1 cellular context compared by ENCODE assay signal in the genomic region with DNA sequence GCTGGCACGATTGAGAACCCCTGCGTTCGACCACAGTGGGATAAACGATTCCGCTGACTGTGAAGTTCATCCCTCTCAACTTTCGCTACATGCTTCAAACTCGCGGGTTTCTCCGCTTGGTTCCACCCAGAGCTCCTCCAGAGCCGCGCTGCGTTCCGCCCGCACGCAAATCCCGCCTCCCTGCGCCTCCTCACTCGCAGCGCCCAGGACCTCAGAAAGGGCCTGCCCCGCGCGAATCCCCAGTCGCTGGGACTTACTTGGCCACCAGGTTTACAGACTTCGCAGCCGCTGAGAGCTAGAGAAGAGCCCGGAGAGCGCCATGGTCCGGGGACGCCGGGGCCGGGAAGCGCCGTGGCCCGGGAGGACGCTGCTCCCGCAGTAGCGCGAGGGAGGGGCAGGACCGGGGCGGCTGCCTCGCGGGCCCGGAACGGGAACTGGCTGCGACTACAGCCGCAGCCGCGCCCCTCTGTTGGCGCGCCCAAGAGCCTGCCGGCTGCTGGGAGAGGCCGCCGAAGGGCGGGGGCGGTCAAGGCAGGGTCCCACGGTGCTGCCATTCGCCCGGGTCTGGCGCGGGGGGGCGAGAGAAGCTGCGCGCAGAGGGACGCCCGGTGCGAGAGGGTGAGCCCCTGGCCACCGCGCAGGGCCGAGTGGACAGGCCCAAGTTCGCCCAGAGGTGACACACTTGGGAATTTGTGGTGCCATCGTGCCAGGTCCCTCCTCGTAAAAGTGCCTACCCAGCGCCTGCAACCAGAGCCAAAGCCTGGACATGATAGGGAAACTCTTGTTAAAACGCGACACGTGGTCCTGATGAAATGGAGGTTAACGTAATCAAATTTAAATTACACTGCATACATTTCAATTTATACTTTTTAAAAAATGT.
TF ChIP-seq lines count a peak whose summit lies in the region.

A gene with protein sequence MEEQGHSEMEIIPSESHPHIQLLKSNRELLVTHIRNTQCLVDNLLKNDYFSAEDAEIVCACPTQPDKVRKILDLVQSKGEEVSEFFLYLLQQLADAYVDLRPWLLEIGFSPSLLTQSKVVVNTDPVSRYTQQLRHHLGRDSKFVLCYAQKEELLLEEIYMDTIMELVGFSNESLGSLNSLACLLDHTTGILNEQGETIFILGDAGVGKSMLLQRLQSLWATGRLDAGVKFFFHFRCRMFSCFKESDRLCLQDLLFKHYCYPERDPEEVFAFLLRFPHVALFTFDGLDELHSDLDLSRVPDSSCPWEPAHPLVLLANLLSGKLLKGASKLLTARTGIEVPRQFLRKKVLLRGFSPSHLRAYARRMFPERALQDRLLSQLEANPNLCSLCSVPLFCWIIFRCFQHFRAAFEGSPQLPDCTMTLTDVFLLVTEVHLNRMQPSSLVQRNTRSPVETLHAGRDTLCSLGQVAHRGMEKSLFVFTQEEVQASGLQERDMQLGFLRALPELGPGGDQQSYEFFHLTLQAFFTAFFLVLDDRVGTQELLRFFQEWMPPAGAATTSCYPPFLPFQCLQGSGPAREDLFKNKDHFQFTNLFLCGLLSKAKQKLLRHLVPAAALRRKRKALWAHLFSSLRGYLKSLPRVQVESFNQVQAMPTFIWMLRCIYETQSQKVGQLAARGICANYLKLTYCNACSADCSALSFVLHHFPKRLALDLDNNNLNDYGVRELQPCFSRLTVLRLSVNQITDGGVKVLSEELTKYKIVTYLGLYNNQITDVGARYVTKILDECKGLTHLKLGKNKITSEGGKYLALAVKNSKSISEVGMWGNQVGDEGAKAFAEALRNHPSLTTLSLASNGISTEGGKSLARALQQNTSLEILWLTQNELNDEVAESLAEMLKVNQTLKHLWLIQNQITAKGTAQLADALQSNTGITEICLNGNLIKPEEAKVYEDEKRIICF (minus strand): TSS at position 436 of the 880 bp plus-strand sequence. CDS start 21,863 bp downstream, outside the sequence.

TF ChIP-seq in GM12878, 131 proteins besides CTCF, POLR2A, EP300 and RAD21 (continued from another document and continues in another):
- TF ChIP-seq REST (IDR thresholded peaks at IDR 0.05; ENCODE audit: low read depth, low read length) (no peak), SIN3A (IDR thresholded peaks at IDR 0.05; ENCODE audit: low read depth, low read length) (peak; percentile 71; the same call in 1 of the 2 replicates), MXI1 (IDR thresholded peaks at IDR 0.05; ENCODE audit: low read depth, low read length) (peak; percentile 66), EGR1 (IDR thresholded peaks at IDR 0.05; ENCODE audit: borderline replicate concordance in 1 of 2, low read depth in 2 of 2, low read length in 2 of 2) (peak in 1 of 2 experiments; percentile 91; a peak in 2 of 3 replicates), RFX5 (IDR thresholded peaks at IDR 0.05; ENCODE audit: low read depth, low read length) (no peak), GATAD2B (conservative IDR thresholded peaks at IDR 0.05; ENCODE audit: low read depth) (peak; percentile 88), NR2F1 (conservative IDR thresholded peaks at IDR 0.05) (peak; percentile 53), BCL11A (IDR thresholded peaks at IDR 0.05; ENCODE audit: low read depth, low read length) (no peak), RUNX3 (IDR thresholded peaks at IDR 0.05; ENCODE audit: low read length) (no peak), ZNF274 (IDR thresholded peaks at IDR 0.05; ENCODE audit: insufficient read depth, insufficient read length) (no peak), CEBPB (IDR thresholded peaks at IDR 0.05; ENCODE audit: borderline replicate concordance in 1 of 2, low read depth in 2 of 2, low read length in 2 of 2) (no peak), RB1 (IDR thresholded peaks at IDR 0.05; ENCODE audit: borderline replicate concordance) (peak; percentile 81; the same call in 1 of the 2 replicates), CBX3 (IDR thresholded peaks at IDR 0.05; ENCODE audit: borderline replicate concordance, low read depth) (no peak), NFYA (IDR thresholded peaks at IDR 0.05; ENCODE audit: borderline replicate concordance, low read depth, low read length) (no peak), TCF3 (IDR thresholded peaks at IDR 0.05; ENCODE audit: borderline replicate concordance, insufficient read depth, low read depth, low read length) (0 out of 2 replicates have a peak, but pooled peaks have one; percentile 31), SREBF2 (IDR thresholded peaks at IDR 0.05; ENCODE audit: low read length) (no peak), E2F8 (IDR thresholded peaks at IDR 0.05; ENCODE audit: low read depth, partially characterized antibody) (no peak), IRF4 (IDR thresholded peaks at IDR 0.05; ENCODE audit: low read depth, low read length) (no peak), STAT3 (IDR thresholded peaks at IDR 0.05; ENCODE audit: low read depth, low read length) (no peak), POLR2AphosphoS5 (IDR thresholded peaks at IDR 0.05; ENCODE audit: low read length) (peak; percentile 68; the same call in 1 of the 2 replicates), NFXL1 (IDR thresholded peaks at IDR 0.05; ENCODE audit: borderline replicate concordance) (no peak), CBX5 (IDR thresholded peaks at IDR 0.05; ENCODE audit: low read depth) (no peak), USF1 (IDR thresholded peaks at IDR 0.05; ENCODE audit: borderline replicate concordance, extremely low read length, insufficient read depth, low read depth, low read length) (no peak), ZNF217 (IDR thresholded peaks at IDR 0.05) (no peak), ZBTB33 (IDR thresholded peaks at IDR 0.05) (no peak), RAD51 (IDR thresholded peaks at IDR 0.05) (0 out of 2 replicates have a peak, but pooled peaks have one; percentile 27), MEF2B (IDR thresholded peaks at IDR 0.05; ENCODE audit: partially characterized antibody, poor library complexity, severe bottlenecking) (peak; percentile 42), ATF7 (IDR thresholded peaks at IDR 0.05; ENCODE audit: low read depth) (no peak), NR2C2 (IDR thresholded peaks at IDR 0.05; ENCODE audit: borderline replicate concordance, control insufficient read depth, insufficient read length, low read depth) (no peak), TBL1XR1 (IDR thresholded peaks at IDR 0.05; ENCODE audit: low read depth, low read length) (no peak), MTA3 (IDR thresholded peaks at IDR 0.05; ENCODE audit: borderline replicate concordance, low read length) (no peak), BCL3 (IDR thresholded peaks at IDR 0.05; ENCODE audit: borderline replicate concordance, insufficient read depth, low read depth, low read length, poor library complexity, severe bottlenecking) (no peak), SIX5 (IDR thresholded peaks at IDR 0.05; ENCODE audit: low read depth, low read length, severe bottlenecking) (no peak), MAX (IDR thresholded peaks at IDR 0.05; ENCODE audit: low read depth, low read length) (peak; percentile 65), PML (IDR thresholded peaks at IDR 0.05; ENCODE audit: low read length) (peak; percentile 48; the same call in 1 of the 2 replicates), WRNIP1 (IDR thresholded peaks at IDR 0.05; ENCODE audit: borderline replicate concordance, low read depth, low read length) (no peak), ZSCAN29 (IDR thresholded peaks at IDR 0.05) (no peak)
- TF ChIP-seq, protein P1, sequence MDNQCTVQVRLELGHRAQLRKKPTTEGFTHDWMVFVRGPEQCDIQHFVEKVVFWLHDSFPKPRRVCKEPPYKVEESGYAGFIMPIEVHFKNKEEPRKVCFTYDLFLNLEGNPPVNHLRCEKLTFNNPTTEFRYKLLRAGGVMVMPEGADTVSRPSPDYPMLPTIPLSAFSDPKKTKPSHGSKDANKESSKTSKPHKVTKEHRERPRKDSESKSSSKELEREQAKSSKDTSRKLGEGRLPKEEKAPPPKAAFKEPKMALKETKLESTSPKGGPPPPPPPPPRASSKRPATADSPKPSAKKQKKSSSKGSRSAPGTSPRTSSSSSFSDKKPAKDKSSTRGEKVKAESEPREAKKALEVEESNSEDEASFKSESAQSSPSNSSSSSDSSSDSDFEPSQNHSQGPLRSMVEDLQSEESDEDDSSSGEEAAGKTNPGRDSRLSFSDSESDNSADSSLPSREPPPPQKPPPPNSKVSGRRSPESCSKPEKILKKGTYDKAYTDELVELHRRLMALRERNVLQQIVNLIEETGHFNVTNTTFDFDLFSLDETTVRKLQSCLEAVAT (IDR thresholded peaks at IDR 0.05), result no peak
- TF ChIP-seq, protein P2, sequence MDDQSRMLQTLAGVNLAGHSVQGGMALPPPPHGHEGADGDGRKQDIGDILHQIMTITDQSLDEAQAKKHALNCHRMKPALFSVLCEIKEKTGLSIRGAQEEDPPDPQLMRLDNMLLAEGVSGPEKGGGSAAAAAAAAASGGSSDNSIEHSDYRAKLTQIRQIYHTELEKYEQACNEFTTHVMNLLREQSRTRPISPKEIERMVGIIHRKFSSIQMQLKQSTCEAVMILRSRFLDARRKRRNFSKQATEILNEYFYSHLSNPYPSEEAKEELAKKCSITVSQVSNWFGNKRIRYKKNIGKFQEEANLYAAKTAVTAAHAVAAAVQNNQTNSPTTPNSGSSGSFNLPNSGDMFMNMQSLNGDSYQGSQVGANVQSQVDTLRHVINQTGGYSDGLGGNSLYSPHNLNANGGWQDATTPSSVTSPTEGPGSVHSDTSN (IDR thresholded peaks at IDR 0.05; ENCODE audit: insufficient replicate concordance, low read depth, low read length), result no peak
